ENCODE assay signal across 8 cellular contexts in genomic region chr16:30893082-30893743, GRCh38. TPM values are rescaled to one million over a fixed set of nuclear protein-coding genes. Genes with fewer than 3 reads are reported as not detected.
A peak's percentile ranks its signal among the peaks of the same experiment; 100 is the strongest.
DNase-seq lines count a peak whose midpoint lies in the region; ATAC-seq and TF ChIP-seq lines count a peak whose summit lies in the region.

No MANE protein-coding gene starts in this region.

- H2AFZ ChIP-seq in HCT116 (ENCODE audit: low read depth, low read length, poor library complexity, severe bottlenecking), result no peak overlapping the region

- H3K9me3 ChIP-seq in ES-I3 (ENCODE audit: control insufficient read depth, insufficient read depth, low read length) (no peaks in the 10 kb centered on the region), HCT116 (ENCODE audit: control insufficient read depth in 1 of 2, insufficient read depth in 1 of 2, low read depth in 1 of 2, low read length in 2 of 2) (no peaks in the 10 kb centered on the region), WERI-Rb-1 (ENCODE audit: severe bottlenecking) (no peaks in the 10 kb centered on the region)

- DNase-seq in HCT116 (ENCODE audit: low read depth, low spot score), result no peak
- peak; percentile 21 for DNase-seq in WERI-Rb-1
- DNase-seq in fibroblast of mammary gland (ENCODE audit: low read depth), result no peak
- DNase-seq in retinal pigment epithelial cell (ENCODE audit: low read depth), result no peak
- no peak for DNase-seq in NCI-H2171 treated with DMSO at 0.1 percent for 48 hours (lab: John Stamatoyannopoulos, UW)
- DNase-seq in KG1 (lab: John Stamatoyannopoulos, UW), result no peak
- no peak for DNase-seq in SHP77 treated with DMSO at 0.1 percent for 48 hours (lab: John Stamatoyannopoulos, UW)

- TF ChIP-seq POLR2A in HCT116 (IDR thresholded peaks at IDR 0.05; ENCODE audit: borderline replicate concordance, extremely low read depth, insufficient read depth, insufficient read length), result no peak

- H3K4me2 ChIP-seq in HCT116 (ENCODE audit: low read length), result peak overlapping the region; percentile 97

- no peaks in the 10 kb centered on the region for H3K9me2 ChIP-seq in HCT116 (ENCODE audit: insufficient read depth)

- H4K20me1 ChIP-seq in HCT116 (ENCODE audit: insufficient read depth), result no peaks in the 10 kb centered on the region

- H3K4me3 ChIP-seq in HCT116 (replicated peaks in 1 of 2; ENCODE audit: low read depth in 1 of 2, low read length in 2 of 2) (peak overlapping the region; percentile 91 to 93), WERI-Rb-1 (ENCODE audit: low read depth, low read length) (peak overlapping the region; percentile 89), fibroblast of mammary gland (ENCODE audit: control insufficient read depth, low read depth, low read length) (peak overlapping the region; percentile 78), retinal pigment epithelial cell (ENCODE audit: low read length) (peak overlapping the region; percentile 80)

- RAD21 ChIA-PET in HCT116 (lab: Charles Lee; ENCODE audit: low non-redundant PET in 1 of 2, low total read pairs in 2 of 2, uncharacterized antibody in 2 of 2, unreplicated experiment in 2 of 2), result no interaction called here

- H3K27ac ChIP-seq in HCT116 (ENCODE audit: low read depth, low read length) (peak overlapping the region; percentile 98), WERI-Rb-1 (peak overlapping the region; percentile 62)

- H3K79me2 ChIP-seq in HCT116 (ENCODE audit: insufficient read depth, low read length), result peaks cover 15% of the 10 kb centered on the region

- no peak for TF ChIP-seq CTCF in HCT116 (IDR thresholded peaks at IDR 0.05 in 2 of 3, conservative IDR thresholded peaks at IDR 0.05 in 1 of 3; ENCODE audit: borderline replicate concordance in 1 of 3, insufficient read depth in 1 of 3, low read depth in 2 of 3, low read length in 2 of 3)
- TF ChIP-seq CTCF in WERI-Rb-1 (IDR thresholded peaks at IDR 0.05; ENCODE audit: low read depth, low read length), result no peak
- no peak for TF ChIP-seq CTCF in fibroblast of mammary gland (conservative IDR thresholded peaks at IDR 0.05; ENCODE audit: control insufficient read depth, insufficient read depth, low read depth, low read length)
- TF ChIP-seq CTCF in retinal pigment epithelial cell (conservative IDR thresholded peaks at IDR 0.05; ENCODE audit: low read depth, low read length), result no peak

- BruUV-seq in HCT116 (replicated peaks; lab: Mats Ljungman, UMichigan), result no TSS peak

- TF ChIP-seq RAD21 in HCT116 (IDR thresholded peaks at IDR 0.05; ENCODE audit: low read depth), result no peak

- H3K36me3 ChIP-seq in ES-I3 (ENCODE audit: insufficient read depth, low read length), result no peaks in the 10 kb centered on the region; the same call in 1 of the 2 replicates
- H3K36me3 ChIP-seq in HCT116 (ENCODE audit: control insufficient read depth in 1 of 2, insufficient read depth in 2 of 2, low read length in 2 of 2), result peaks cover 13 to 15% of the 10 kb centered on the region in 2 experiments; a peak in 3 of 4 replicates
- H3K36me3 ChIP-seq in WERI-Rb-1, result peaks cover 29% of the 10 kb centered on the region

- CTCF ChIA-PET in HCT116 (lab: Charles Lee), result no interaction called here

- intact Hi-C loops in HCT116 (cut with micrococcal nuclease), result no loop called here

- peak overlapping the region; percentile 74 for H3K9ac ChIP-seq in ES-I3 (ENCODE audit: low read depth, low read length)
- H3K9ac ChIP-seq in HCT116 (ENCODE audit: low read length), result peak overlapping the region; percentile 90

- 0 out of 2 replicates have a peak, but pooled peaks have one; percentile 2 for ATAC-seq in HCT116

- H3K27me3 ChIP-seq in HCT116 (ENCODE audit: insufficient read depth, low read length), result no peaks in the 10 kb centered on the region
- no peaks in the 10 kb centered on the region for H3K27me3 ChIP-seq in WERI-Rb-1 (ENCODE audit: insufficient read depth, low read depth, severe bottlenecking)

- POLR2A ChIA-PET in HCT116 (lab: Charles Lee), result interaction anchor here (0.6 to 0.7 kb wide), 2 partner anchors 48 to 370 kb away, joined by 3 read pairs; no protein-coding TSS in a partner anchor

- peaks cover 9% of the 10 kb centered on the region for H3K4me1 ChIP-seq in ES-I3 (ENCODE audit: insufficient read depth, low read length)
- H3K4me1 ChIP-seq in HCT116 (ENCODE audit: control insufficient read depth in 1 of 2, insufficient read depth in 2 of 2, low read length in 2 of 2), result peaks cover 25 to 48% of the 10 kb centered on the region in 2 experiments

TF ChIP-seq in HCT116, 20 proteins besides CTCF, POLR2A, EP300 and RAD21:
- TF ChIP-seq MAX (IDR thresholded peaks at IDR 0.05) (no peak), REST (IDR thresholded peaks at IDR 0.05; ENCODE audit: low read depth) (no peak), ATF3 (IDR thresholded peaks at IDR 0.05) (no peak), SIN3A (IDR thresholded peaks at IDR 0.05; ENCODE audit: low read depth) (no peak), ZNF274 (IDR thresholded peaks at IDR 0.05; ENCODE audit: low read depth, low read length) (no peak), JUND (IDR thresholded peaks at IDR 0.05) (no peak), EZH2phosphoT487 (IDR thresholded peaks at IDR 0.05; ENCODE audit: borderline replicate concordance) (no peak), SRF (IDR thresholded peaks at IDR 0.05; ENCODE audit: low read depth) (no peak), EZH2 (IDR thresholded peaks at IDR 0.05) (no peak), CBX3 (IDR thresholded peaks at IDR 0.05; ENCODE audit: low read depth) (no peak), EGR1 (IDR thresholded peaks at IDR 0.05; ENCODE audit: low read depth) (no peak), POLR2AphosphoS5 (IDR thresholded peaks at IDR 0.05; ENCODE audit: low read depth, low read length) (no peak), ELF1 (IDR thresholded peaks at IDR 0.05; ENCODE audit: borderline replicate concordance, low read depth) (no peak), TCF7L2 (IDR thresholded peaks at IDR 0.05; ENCODE audit: borderline replicate concordance, extremely low read depth, insufficient read depth, insufficient read length) (no peak), YY1 (IDR thresholded peaks at IDR 0.05; ENCODE audit: extremely low read depth, insufficient replicate concordance, low read depth, low read length) (no peak), ZFX (IDR thresholded peaks at IDR 0.05) (no peak), FOSL1 (IDR thresholded peaks at IDR 0.05; ENCODE audit: low read depth) (no peak), CEBPB (IDR thresholded peaks at IDR 0.05; ENCODE audit: low read depth) (no peak), SP1 (IDR thresholded peaks at IDR 0.05; ENCODE audit: low read depth) (no peak)

RNA-seq across cellular contexts. Expression of gene BCL7C, which starts 0.7 kb away (rescaled TPM):
- 44.9 TPM for total RNA-seq in HCT116 (2021; ENCODE audit: unreplicated experiment)
- polyA plus RNA-seq in HCT116 (2012), result 24.2 and 30.9 TPM in 2 replicates

RNA-seq across cellular contexts. Expression of gene CTF1, which starts 3.2 kb away (rescaled TPM):
- total RNA-seq in HCT116 (2021; ENCODE audit: unreplicated experiment), result 1.4 TPM
- polyA plus RNA-seq in HCT116 (2012), result 2.2 and 3.3 TPM in 2 replicates

RNA-seq across cellular contexts. Expression of gene FBXL19, which starts 30.2 kb away (rescaled TPM):
- total RNA-seq in HCT116 (2021; ENCODE audit: unreplicated experiment), result 45.2 TPM
- 25.3 and 26.6 TPM in 2 replicates for polyA plus RNA-seq in HCT116 (2012)

RNA-seq across cellular contexts. Expression of gene ORAI3, which starts 55.7 kb away (rescaled TPM):
- 9.0 TPM for total RNA-seq in HCT116 (2021; ENCODE audit: unreplicated experiment)
- 8.1 and 8.7 TPM in 2 replicates for polyA plus RNA-seq in HCT116 (2012)
